In the genomic region with DNA sequence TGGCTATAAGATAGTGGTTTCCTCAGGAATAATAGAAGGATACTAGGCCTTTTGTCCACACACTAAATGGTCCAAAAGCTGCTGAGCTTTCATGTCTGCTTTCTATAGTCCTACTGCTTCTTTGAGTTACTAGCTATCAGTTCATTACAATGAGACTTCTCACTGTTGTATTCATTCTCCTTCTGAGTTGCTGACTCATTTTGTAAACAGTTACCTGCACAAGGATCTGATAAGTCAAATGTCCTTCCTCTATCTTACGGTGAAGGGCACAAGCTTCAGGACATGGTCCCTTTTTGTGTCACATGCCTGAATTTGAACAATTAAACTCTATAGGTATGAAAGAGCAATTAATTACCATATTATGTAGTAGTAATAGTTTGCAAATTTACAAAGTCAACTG, we compare ENCODE assay signal across 1 cellular context.
TF ChIP-seq lines count a peak whose summit lies in the region.

No MANE protein-coding gene starts in this region.

TF ChIP-seq in HepG2, 621 proteins besides CTCF, POLR2A, EP300 and RAD21 (continued from another document and continues in another):
- TF ChIP-seq DZIP1 (CRISPR knock-in tag; IDR thresholded peaks at IDR 0.05): no peak
- no peak for TF ChIP-seq ZNF468 (CRISPR knock-in tag; IDR thresholded peaks at IDR 0.05)
- no peak for TF ChIP-seq ZNF567 (CRISPR knock-in tag; IDR thresholded peaks at IDR 0.05; ENCODE audit: borderline replicate concordance)
- peak; percentile 80 for TF ChIP-seq FOXP4 (CRISPR knock-in tag; IDR thresholded peaks at IDR 0.05)
- TF ChIP-seq TARDBP (CRISPR knock-in tag; IDR thresholded peaks at IDR 0.05): peak; percentile 43; the same call in 1 of the 2 replicates
- TF ChIP-seq HOXA7 (CRISPR knock-in tag; IDR thresholded peaks at IDR 0.05): no peak
- TF ChIP-seq ZNF710 (CRISPR knock-in tag; IDR thresholded peaks at IDR 0.05; ENCODE audit: borderline replicate concordance): 0 out of 2 replicates have a peak, but pooled peaks have one; percentile 30
- no peak for TF ChIP-seq CBX1 (IDR thresholded peaks at IDR 0.05; ENCODE audit: low read depth)
- no peak for TF ChIP-seq FIP1L1 (IDR thresholded peaks at IDR 0.05; ENCODE audit: borderline replicate concordance, insufficient read depth, low read depth, low read length)
- TF ChIP-seq CENPT (CRISPR knock-in tag; IDR thresholded peaks at IDR 0.05; ENCODE audit: low read depth): no peak
- 0 out of 2 replicates have a peak, but pooled peaks have one; percentile 35 for TF ChIP-seq MAFG (CRISPR knock-in tag; IDR thresholded peaks at IDR 0.05)
- TF ChIP-seq ZNF274 (CRISPR knock-in tag; IDR thresholded peaks at IDR 0.05): no peak
- TF ChIP-seq FOXP1 (IDR thresholded peaks at IDR 0.05): no peak
- peak; percentile 84 for TF ChIP-seq FOXP1 (CRISPR knock-in tag; IDR thresholded peaks at IDR 0.05)
- no peak for TF ChIP-seq ZNF12 (CRISPR knock-in tag; IDR thresholded peaks at IDR 0.05)
- TF ChIP-seq SOX6 (IDR thresholded peaks at IDR 0.05): no peak
- TF ChIP-seq SOX6 (CRISPR knock-in tag; IDR thresholded peaks at IDR 0.05): peak; percentile 92
- TF ChIP-seq JUNB (CRISPR knock-in tag; IDR thresholded peaks at IDR 0.05; ENCODE audit: borderline replicate concordance): peak; percentile 92
- no peak for TF ChIP-seq ZNF44 (CRISPR knock-in tag; IDR thresholded peaks at IDR 0.05)
- TF ChIP-seq TCF7 (IDR thresholded peaks at IDR 0.05; ENCODE audit: low read depth): peak; percentile 60
- TF ChIP-seq CREM (IDR thresholded peaks at IDR 0.05): peak; percentile 74; the same call in 1 of the 2 replicates
- no peak for TF ChIP-seq CREM (CRISPR knock-in tag; IDR thresholded peaks at IDR 0.05)
- peak; percentile 25; the same call in 1 of the 2 replicates for TF ChIP-seq ARID4A (CRISPR knock-in tag; IDR thresholded peaks at IDR 0.05; ENCODE audit: borderline replicate concordance)
- no peak for TF ChIP-seq ZNF253 (CRISPR knock-in tag; IDR thresholded peaks at IDR 0.05; ENCODE audit: borderline replicate concordance)
- peak; percentile 96 for TF ChIP-seq FOXA3 (CRISPR knock-in tag; IDR thresholded peaks at IDR 0.05)
- peak; percentile 97 for TF ChIP-seq ZFP1 (CRISPR knock-in tag; IDR thresholded peaks at IDR 0.05)
- TF ChIP-seq, protein P1, sequence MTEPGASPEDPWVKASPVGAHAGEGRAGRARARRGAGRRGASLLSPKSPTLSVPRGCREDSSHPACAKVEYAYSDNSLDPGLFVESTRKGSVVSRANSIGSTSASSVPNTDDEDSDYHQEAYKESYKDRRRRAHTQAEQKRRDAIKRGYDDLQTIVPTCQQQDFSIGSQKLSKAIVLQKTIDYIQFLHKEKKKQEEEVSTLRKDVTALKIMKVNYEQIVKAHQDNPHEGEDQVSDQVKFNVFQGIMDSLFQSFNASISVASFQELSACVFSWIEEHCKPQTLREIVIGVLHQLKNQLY (CRISPR knock-in tag; IDR thresholded peaks at IDR 0.05): peak; percentile 70
- TF ChIP-seq MIER2 (CRISPR knock-in tag; IDR thresholded peaks at IDR 0.05): no peak; the same call in 1 of the 2 replicates
- TF ChIP-seq ZNF33B (CRISPR knock-in tag; IDR thresholded peaks at IDR 0.05): no peak
- TF ChIP-seq ZNF503 (CRISPR knock-in tag; IDR thresholded peaks at IDR 0.05): peak; percentile 9; the same call in 1 of the 2 replicates
- TF ChIP-seq HMG20A (CRISPR knock-in tag; IDR thresholded peaks at IDR 0.05; ENCODE audit: borderline replicate concordance): peak; percentile 94; the same call in 1 of the 2 replicates
- TF ChIP-seq RFXANK (CRISPR knock-in tag; IDR thresholded peaks at IDR 0.05): no peak
- TF ChIP-seq, protein P2, sequence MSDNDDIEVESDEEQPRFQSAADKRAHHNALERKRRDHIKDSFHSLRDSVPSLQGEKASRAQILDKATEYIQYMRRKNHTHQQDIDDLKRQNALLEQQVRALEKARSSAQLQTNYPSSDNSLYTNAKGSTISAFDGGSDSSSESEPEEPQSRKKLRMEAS (IDR thresholded peaks at IDR 0.05): no peak
- no peak for TF ChIP-seq LCORL (IDR thresholded peaks at IDR 0.05)
- 0 out of 2 replicates have a peak, but pooled peaks have one; percentile 28 for TF ChIP-seq LCORL (CRISPR knock-in tag; IDR thresholded peaks at IDR 0.05)
- no peak for TF ChIP-seq NR1H2 (CRISPR knock-in tag; IDR thresholded peaks at IDR 0.05; ENCODE audit: borderline replicate concordance, low read depth)
- TF ChIP-seq MED13 (CRISPR knock-in tag; IDR thresholded peaks at IDR 0.05): no peak
- TF ChIP-seq EHMT2 (IDR thresholded peaks at IDR 0.05; ENCODE audit: borderline replicate concordance, low read depth, low read length): no peak
- TF ChIP-seq MIER3 (CRISPR knock-in tag; IDR thresholded peaks at IDR 0.05; ENCODE audit: borderline replicate concordance): peak; percentile 85; the same call in 1 of the 2 replicates
- TF ChIP-seq MATR3 (CRISPR knock-in tag; IDR thresholded peaks at IDR 0.05): no peak
- peak; percentile 71 for TF ChIP-seq KAT8 (CRISPR knock-in tag; IDR thresholded peaks at IDR 0.05)
- 0 out of 2 replicates have a peak, but pooled peaks have one; percentile 27 for TF ChIP-seq SIX4 (CRISPR knock-in tag; IDR thresholded peaks at IDR 0.05)
- 0 out of 2 replicates have a peak, but pooled peaks have one; percentile 45 for TF ChIP-seq RERE (CRISPR knock-in tag; IDR thresholded peaks at IDR 0.05; ENCODE audit: low read depth)
- TF ChIP-seq JUND (CRISPR knock-in tag; IDR thresholded peaks at IDR 0.05): peak; percentile 83; the same call in 1 of the 2 replicates
- peak; percentile 50; the same call in 1 of the 2 replicates for TF ChIP-seq GATAD1 (CRISPR knock-in tag; IDR thresholded peaks at IDR 0.05)
